In genomic region chr12:31323466-31324115, GRCh38 we compare ENCODE assay signal across 8 cellular contexts. TPM values are rescaled to one million over a fixed set of nuclear protein-coding genes. Genes with fewer than 3 reads are reported as not detected.
DNase-seq lines count a peak whose midpoint lies in the region; ATAC-seq and TF ChIP-seq lines count a peak whose summit lies in the region.

No MANE protein-coding gene starts in this region.

- DNase-seq in Kasumi-1 (lab: John Stamatoyannopoulos, UW) (peak; percentile 37 to 45), WTC11 (ENCODE audit: low spot score) (peak; percentile 29), dorsolateral prefrontal cortex (peak in 1 of 10 donors; percentile 3), omental fat pad (ENCODE audit: low spot score) (no peak)
- peak; percentile 63 for DNase-seq in stimulated activated naive CD4-positive, alpha-beta T cell treated with Interleukin-2 at 50 U/mL for 16 hours (lab: John Stamatoyannopoulos, UW)

- intact Hi-C loops in dorsolateral prefrontal cortex (cut with DNase I): loop anchor here (2.0 to 10.0 kb wide), 3 partner anchors 267 to 569 kb away; partner anchors contain the start of genes CAPRIN2 (in 1 of the 2), DENND5B (in 1 of the 2) and ETFBKMT (in 1 of the 2)

- H3K27me3 ChIP-seq in dorsolateral prefrontal cortex: peaks cover 0 to 58% (median 17%) of the 10 kb centered on the region in 45 donors
- H3K27me3 ChIP-seq in mucosa of stomach (ENCODE audit: control insufficient read depth, insufficient read depth, low read length): no peaks in the 10 kb centered on the region

- CTCF ChIA-PET in WTC11 (lab: Charles Lee): interaction anchor here (1.1 kb wide), 1 partner anchor 51 kb away, joined by 3 read pairs; no protein-coding TSS in a partner anchor

- no peak for TF ChIP-seq CTCF in WTC11 (IDR thresholded peaks at IDR 0.05)
- no peak for TF ChIP-seq CTCF in dorsolateral prefrontal cortex (IDR thresholded peaks at IDR 0.05 in 54 of 56, conservative IDR thresholded peaks at IDR 0.05 in 2 of 56; ENCODE audit: low read depth in 1 of 56, partially characterized antibody in 56 of 56)
- TF ChIP-seq CTCF in omental fat pad (IDR thresholded peaks at IDR 0.05): no peak

- peak; percentile 24 for ATAC-seq in GM21515 (IDR thresholded peaks at IDR 0.05; ENCODE audit: unreplicated experiment)
- peak; percentile 2; the same call in 1 of the 2 replicates for ATAC-seq in WTC11
- no peak for ATAC-seq in omental fat pad (ENCODE audit: low FRiP score)

- H3K27me3 Mint-ChIP-seq in WTC11 (ENCODE audit: low read depth): no peaks in the 10 kb centered on the region

- H3K4me3 ChIP-seq in dorsolateral prefrontal cortex: peak overlapping the region; percentile 34 to 89 (median 73)
- peak overlapping the region; percentile 91 for H3K4me3 ChIP-seq in mucosa of stomach (ENCODE audit: low read length)

- H3K9ac ChIP-seq in ES-I3 (ENCODE audit: low read depth, low read length): peak overlapping the region; percentile 99
- H3K9ac ChIP-seq in mucosa of stomach (ENCODE audit: low read length): peak overlapping the region; percentile 85

- H3K27ac Mint-ChIP-seq in WTC11: peak overlapping the region; percentile 88

- POLR2A ChIA-PET in WTC11 (lab: Charles Lee): interaction anchor here (0.7 to 2.8 kb wide), 5 partner anchors 25 to 63 kb away, joined by 5 to 26 read pairs (median 10); no protein-coding TSS in a partner anchor

- H3K4me3 Mint-ChIP-seq in WTC11: peak overlapping the region; percentile 99

- H3K4me1 Mint-ChIP-seq in WTC11: peaks cover 54% of the 10 kb centered on the region

- H3K27ac ChIP-seq in dorsolateral prefrontal cortex: peak overlapping the region in 31 of 59 donors; percentile 10 to 86 (median 56)

- H3K36me3 ChIP-seq in ES-I3 (ENCODE audit: insufficient read depth, low read length) (no peaks in the 10 kb centered on the region; the same call in 1 of the 2 replicates), mucosa of stomach (ENCODE audit: control insufficient read depth, insufficient read depth, low read length) (no peaks in the 10 kb centered on the region)

- H3K9me3 Mint-ChIP-seq in WTC11: no peaks in the 10 kb centered on the region

- H3K4me1 ChIP-seq in ES-I3 (ENCODE audit: insufficient read depth, low read length) (peaks cover 42% of the 10 kb centered on the region), mucosa of stomach (ENCODE audit: control insufficient read depth, insufficient read depth, low read length) (peaks cover 8% of the 10 kb centered on the region)

- H3K36me3 Mint-ChIP-seq in WTC11: peaks cover 9% of the 10 kb centered on the region

- H3K9me3 ChIP-seq in ES-I3 (ENCODE audit: control insufficient read depth, insufficient read depth, low read length) (no peaks in the 10 kb centered on the region), mucosa of stomach (ENCODE audit: control insufficient read depth, low read length) (no peaks in the 10 kb centered on the region)

TF ChIP-seq in WTC11, 78 proteins besides CTCF, POLR2A, EP300 and RAD21:
- TF ChIP-seq ATF1 (CRISPR knock-in tag; IDR thresholded peaks at IDR 0.05) (no peak), KAT7 (CRISPR knock-in tag; IDR thresholded peaks at IDR 0.05; ENCODE audit: borderline replicate concordance) (0 out of 2 replicates have a peak, but pooled peaks have one; percentile 30), MAX (CRISPR knock-in tag; IDR thresholded peaks at IDR 0.05) (0 out of 2 replicates have a peak, but pooled peaks have one; percentile 39)

RNA-seq across cellular contexts. Expression of gene SINHCAF, which starts 2.4 kb away (rescaled TPM):
- total RNA-seq in WTC11 (2021) (407 to 438 TPM (median 424 TPM) in 3 replicates), dorsolateral prefrontal cortex (1 to 10 TPM in 117 of 120 experiments, under 1 TPM in 3; 0.70 to 9.0 (median 3.2) TPM), omental fat pad (10 to 100 TPM; 15.8 to 62.7 (median 25.6) TPM)
